Comparison of ENCODE assay signal across 7 cellular contexts in the genomic region with DNA sequence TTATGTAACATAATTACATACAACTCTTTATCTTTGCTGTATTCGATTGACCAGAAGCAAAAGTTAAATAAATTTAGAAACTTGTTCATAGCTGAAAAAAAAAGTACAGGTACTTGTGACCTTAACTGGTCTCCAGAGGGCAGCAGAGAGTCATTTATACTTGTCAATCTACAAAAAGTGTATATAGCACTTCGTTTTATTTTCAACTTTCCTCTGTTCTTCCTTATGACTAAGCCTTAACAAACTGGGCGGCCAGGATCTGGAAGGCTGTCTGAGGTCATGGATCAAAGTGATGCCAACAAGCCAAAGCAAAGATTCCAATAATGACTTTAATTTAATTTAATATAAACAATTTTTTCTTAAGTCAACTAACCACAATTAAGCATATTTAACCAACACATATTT. TPM values are rescaled to one million over a fixed set of nuclear protein-coding genes. Genes with fewer than 3 reads are reported as not detected.
DNase-seq lines count a peak whose midpoint lies in the region; ATAC-seq and TF ChIP-seq lines count a peak whose summit lies in the region.

No MANE protein-coding gene starts in this region.

- no peak overlapping the region for H2BK20ac ChIP-seq in H9 (ENCODE audit: low read depth, low read length, poor library complexity, severe bottlenecking)

- H4K20me1 ChIP-seq in H9 (ENCODE audit: control insufficient read depth, insufficient read depth, insufficient read length) = no peaks in the 10 kb centered on the region

- no peak overlapping the region for H3K4ac ChIP-seq in H9 (ENCODE audit: low read depth, low read length)

- H3K9me3 ChIP-seq in H9 (ENCODE audit: control insufficient read depth, low read depth, low read length) = no peaks in the 10 kb centered on the region

- H4K91ac ChIP-seq in H9 (ENCODE audit: insufficient read length, low read depth, low read length) = no peak overlapping the region

- no peak overlapping the region for H3K14ac ChIP-seq in H9 (ENCODE audit: insufficient read depth, low read length)

- no peak overlapping the region for H3K27ac ChIP-seq in H9 (ENCODE audit: insufficient read length, low read depth, low read length)

- DNase-seq in EL = peak; percentile 81
- no peak for DNase-seq in H9
- peak; percentile 13 for DNase-seq in NCI-H345 (lab: John Stamatoyannopoulos, UW)
- DNase-seq in activated CD8-positive, alpha-beta T cell treated with anti-CD3 and anti-CD28 coated beads, Interleukin-2, amount 10 ng/mL, durations not matched to agents 7 days and 5 days = peak; percentile 76
- peak; percentile 92 for DNase-seq in fibroblast of the aortic adventitia (ENCODE audit: low read depth)
- DNase-seq in omental fat pad (ENCODE audit: low spot score) = peak; percentile 57

- H3K79me1 ChIP-seq in H9 (ENCODE audit: insufficient read depth, low read depth, low read length, poor library complexity, severe bottlenecking) = no peaks in the 10 kb centered on the region

- H3K79me2 ChIP-seq in H9 (ENCODE audit: insufficient read depth, low read length) = no peaks in the 10 kb centered on the region

- no peaks in the 10 kb centered on the region for H3K4me1 ChIP-seq in H9 (ENCODE audit: insufficient read depth, low read length)

- no peaks in the 10 kb centered on the region for H3K27me3 ChIP-seq in H9 (ENCODE audit: insufficient read depth, low read length)

- H3K18ac ChIP-seq in H9 (ENCODE audit: insufficient read length, low read depth, low read length) = no peak overlapping the region

- no peak overlapping the region for H3K27ac Mint-ChIP-seq in H9
- no peak overlapping the region for H3K27ac Mint-ChIP-seq in activated CD8-positive, alpha-beta T cell treated with anti-CD3 and anti-CD28 coated beads, Interleukin-2, amount 10 ng/mL, durations not matched to agents 7 days and 5 days

- H3K23ac ChIP-seq in H9 (ENCODE audit: insufficient read length, low read depth, low read length) = no peak overlapping the region

- H3K4me3 Mint-ChIP-seq in H9 = no peak overlapping the region
- no peak overlapping the region for H3K4me3 Mint-ChIP-seq in activated CD8-positive, alpha-beta T cell treated with anti-CD3 and anti-CD28 coated beads, Interleukin-2, amount 10 ng/mL, durations not matched to agents 7 days and 5 days

- no peaks in the 10 kb centered on the region for H3K23me2 ChIP-seq in H9 (ENCODE audit: insufficient read length, low read depth, low read length, poor library complexity, severe bottlenecking)

- CTCF ChIA-PET in activated CD8-positive, alpha-beta T cell treated with anti-CD3 and anti-CD28 coated beads, Interleukin-2, amount 10 ng/mL, durations not matched to agents 7 days and 5 days (lab: Charles Lee) = interaction anchor here (0.6 to 5.9 kb wide), 29 partner anchors 10 to 882 kb away, joined by 3 to 80 read pairs (median 4); no protein-coding TSS in a partner anchor

- no peak overlapping the region for H3K4me3 ChIP-seq in fibroblast of the aortic adventitia (ENCODE audit: low read depth, low read length)

- peak; percentile 39 for ATAC-seq in activated CD8-positive, alpha-beta T cell treated with anti-CD3 and anti-CD28 coated beads, Interleukin-2, amount 10 ng/mL, durations not matched to agents 7 days and 5 days
- ATAC-seq in omental fat pad (ENCODE audit: low FRiP score) (peak; percentile 51), HG02763 (IDR thresholded peaks at IDR 0.05; ENCODE audit: unreplicated experiment) (no peak)

- H2BK120ac ChIP-seq in H9 (ENCODE audit: low read depth, low read length, poor library complexity, severe bottlenecking) = no peak overlapping the region

- no peak overlapping the region for H3K9ac ChIP-seq in H9 (ENCODE audit: extremely low read depth, insufficient read length, low read length)

- H3T11ph ChIP-seq in H9 (ENCODE audit: low read length) = no peak overlapping the region

- no peak overlapping the region for H2AFZ ChIP-seq in H9 (ENCODE audit: low read length)

- POLR2A ChIA-PET in activated CD8-positive, alpha-beta T cell treated with anti-CD3 and anti-CD28 coated beads, Interleukin-2, amount 10 ng/mL, durations not matched to agents 7 days and 5 days (lab: Charles Lee) = no interaction called here

- no peak overlapping the region for H3K56ac ChIP-seq in H9 (ENCODE audit: insufficient read length, low read depth, low read length)

- no peak overlapping the region for H4K8ac ChIP-seq in H9 (replicated peaks; ENCODE audit: insufficient read length, low read depth, low read length)

- H3K4me1 Mint-ChIP-seq in H9 = no peaks in the 10 kb centered on the region
- H3K4me1 Mint-ChIP-seq in activated CD8-positive, alpha-beta T cell treated with anti-CD3 and anti-CD28 coated beads, Interleukin-2, amount 10 ng/mL, durations not matched to agents 7 days and 5 days (ENCODE audit: low read depth) = no peaks in the 10 kb centered on the region

- no CpG with 5 or more reads among the region's 3 CpGs for WGBS in H9 (ENCODE audit: extremely low coverage, insufficient read length, low lambda C conversion rate)

- peaks cover 5% of the 10 kb centered on the region for H3K27me3 Mint-ChIP-seq in H9 (ENCODE audit: low read depth)
- peaks cover 3% of the 10 kb centered on the region for H3K27me3 Mint-ChIP-seq in activated CD8-positive, alpha-beta T cell treated with anti-CD3 and anti-CD28 coated beads, Interleukin-2, amount 10 ng/mL, durations not matched to agents 7 days and 5 days (ENCODE audit: low read depth)

- H2BK5ac ChIP-seq in H9 (ENCODE audit: insufficient read length, low read length) = no peak overlapping the region

- H2AK5ac ChIP-seq in H9 (ENCODE audit: insufficient read length, low read length) = no peak overlapping the region

- no peaks in the 10 kb centered on the region for H3K9me3 Mint-ChIP-seq in H9
- H3K9me3 Mint-ChIP-seq in activated CD8-positive, alpha-beta T cell treated with anti-CD3 and anti-CD28 coated beads, Interleukin-2, amount 10 ng/mL, durations not matched to agents 7 days and 5 days (ENCODE audit: insufficient read depth) = no peaks in the 10 kb centered on the region

- no peak overlapping the region for H3K4me2 ChIP-seq in H9 (ENCODE audit: insufficient read depth, insufficient read length, low read length)

- no peak overlapping the region for H2BK15ac ChIP-seq in H9 (ENCODE audit: low read depth, low read length)

- TF ChIP-seq CTCF in H9 (conservative IDR thresholded peaks at IDR 0.05) (peak; percentile 83), fibroblast of the aortic adventitia (IDR thresholded peaks at IDR 0.05; ENCODE audit: insufficient read depth, low read length) (peak; percentile 66), omental fat pad (IDR thresholded peaks at IDR 0.05) (peak in 1 of 3 donors; percentile 15)

- H4K5ac ChIP-seq in H9 (ENCODE audit: insufficient read length, low read depth, low read length) = no peak overlapping the region

- H3K36me3 Mint-ChIP-seq in H9 (ENCODE audit: insufficient read depth in 1 of 3, low read depth in 3 of 3) = no peaks in the 10 kb centered on the region
- no peaks in the 10 kb centered on the region for H3K36me3 Mint-ChIP-seq in activated CD8-positive, alpha-beta T cell treated with anti-CD3 and anti-CD28 coated beads, Interleukin-2, amount 10 ng/mL, durations not matched to agents 7 days and 5 days (ENCODE audit: low read depth)

- no peak overlapping the region for H2BK12ac ChIP-seq in H9 (ENCODE audit: insufficient read length, low read depth, low read length)

RNA-seq across cellular contexts. Expression of a gene that starts 29.8 kb away (rescaled TPM):
- total RNA-seq in H9 (2021) (not detected in 2 replicates), fibroblast of the aortic adventitia (ENCODE audit: low replicate concordance) (0.09 TPM in 1 of 2 replicates, not detected in the other), omental fat pad (under 1 TPM in 2 of 4 donors, not detected in 2; 0.09 to 0.60 TPM)
- not detected for total RNA-seq in activated CD8-positive, alpha-beta T cell treated with anti-CD3 and anti-CD28 coated beads, Interleukin-2, amount 10 ng/mL, durations not matched to agents 7 days and 5 days
